ENCODE assay signal across 15 cellular contexts in genomic region chr10:85927952-85928677, GRCh38.
DNase-seq lines count a peak whose midpoint lies in the region; ATAC-seq, FAIRE-seq and TF ChIP-seq lines count a peak whose summit lies in the region.
"Had no signal": no experiment of that assay in that cellular context is flagged by ENCODE, and none has a peak within 500 bp of the region (broad histone marks: within the 10 kb centered on the region; RNA-seq: fewer than 3 reads in every experiment).

No MANE protein-coding gene starts in this region.

- H3K9ac ChIP-seq in SK-N-SH (no peak overlapping the region), smooth muscle cell (ENCODE audit: low read depth) (no peak overlapping the region)
- H3K9ac ChIP-seq: KMS-11 had no signal

- H3K27ac ChIP-seq in SK-N-SH (ENCODE audit: low read depth in 2 of 2, low read length in 1 of 2) = no peak overlapping the region
- H3K27ac ChIP-seq in smooth muscle cell (ENCODE audit: low read depth) = peak overlapping the region; percentile 40
- H3K27ac ChIP-seq: KMS-11, left lung, pancreas, uterus had no signal

- H3K4me1 ChIP-seq in SK-N-SH (ENCODE audit: control insufficient read depth in 1 of 2, insufficient read depth in 2 of 2, low read depth in 1 of 2, low read length in 1 of 2) (peaks cover 0 to 8% of the 10 kb centered on the region in 2 experiments; a peak in 2 of 4 replicates), smooth muscle cell (ENCODE audit: low read depth) (peaks cover 3% of the 10 kb centered on the region)
- H3K4me1 ChIP-seq: left lung, pancreas, uterus had no signal

- H2AFZ ChIP-seq in SK-N-SH (ENCODE audit: low read depth) = no peak overlapping the region
- no peak overlapping the region for H2AFZ ChIP-seq in smooth muscle cell (ENCODE audit: low read depth)

- POLR2A ChIA-PET in SK-N-SH (lab: Yijun Ruan, JAX) = no interaction called here

- no peak for TF ChIP-seq RAD21 in SK-N-SH (IDR thresholded peaks at IDR 0.05; ENCODE audit: low read length)

- H3F3A ChIP-seq in SK-N-SH (replicated peaks; ENCODE audit: insufficient read depth) (no peaks in the 10 kb centered on the region), smooth muscle cell (ENCODE audit: low read depth) (peaks cover 9% of the 10 kb centered on the region)

- H3K9me3 ChIP-seq in SK-N-SH = no peaks in the 10 kb centered on the region
- H3K9me3 ChIP-seq in smooth muscle cell (replicated peaks; ENCODE audit: low read depth) = no peaks in the 10 kb centered on the region
- H3K9me3 ChIP-seq: left lung, pancreas, uterus had no signal

- H3K4me2 ChIP-seq in SK-N-SH = no peak overlapping the region
- peak overlapping the region; percentile 47 for H3K4me2 ChIP-seq in smooth muscle cell
- H3K4me2 ChIP-seq: KMS-11 had no signal

- WGBS in SK-N-SH (ENCODE audit: low lambda C conversion rate) = 32% methylated on average over 6 of the region's 9 CpGs
- WGBS in smooth muscle cell (ENCODE audit: low lambda C conversion rate) = 48% methylated on average over 9 of the region's 9 CpGs

- no peaks in the 10 kb centered on the region for H3K27me3 ChIP-seq in SK-N-SH (ENCODE audit: insufficient read depth)
- H3K27me3 ChIP-seq in smooth muscle cell (ENCODE audit: low read depth) = no peaks in the 10 kb centered on the region
- H3K27me3 ChIP-seq: left lung, pancreas, uterus had no signal

- H3K79me2 ChIP-seq in SK-N-SH (ENCODE audit: insufficient read depth) (no peaks in the 10 kb centered on the region), smooth muscle cell (ENCODE audit: low read depth) (no peaks in the 10 kb centered on the region)

- intact Hi-C loops in left cardiac atrium (cut with DNase I) = no loop called here

- no peaks in the 10 kb centered on the region for H3K36me3 ChIP-seq in SK-N-SH (replicated peaks in 1 of 2; ENCODE audit: control insufficient read depth in 1 of 2, insufficient read depth in 2 of 2, low read length in 1 of 2)
- no peaks in the 10 kb centered on the region for H3K36me3 ChIP-seq in smooth muscle cell (ENCODE audit: low read depth)
- H3K36me3 ChIP-seq: left lung, pancreas, uterus had no signal

- CTCF ChIA-PET in SK-N-SH (lab: Yijun Ruan, JAX) = interaction anchor here (0.6 kb wide), 1 partner anchor 10 kb away, joined by 3 read pairs; no protein-coding TSS in a partner anchor

- H4K20me1 ChIP-seq in SK-N-SH (ENCODE audit: insufficient read depth) = no peaks in the 10 kb centered on the region
- H4K20me1 ChIP-seq in smooth muscle cell (ENCODE audit: low read depth) = no peaks in the 10 kb centered on the region

- TF ChIP-seq CTCF in SK-N-SH (IDR thresholded peaks at IDR 0.05) = no peak
- TF ChIP-seq CTCF in smooth muscle cell (IDR thresholded peaks at IDR 0.05; ENCODE audit: borderline replicate concordance, insufficient read depth, poor library complexity, severe bottlenecking) = no peak

- H3K9me2 ChIP-seq in SK-N-SH = no peaks in the 10 kb centered on the region

- FAIRE-seq in RCC 7860 (lab: Jason Lieb, UNC) = no peak
- FAIRE-seq: pancreas had no signal

- H3K4me3 ChIP-seq in SK-N-SH (ENCODE audit: low read depth in 2 of 2, low read length in 1 of 2) (no peak overlapping the region), smooth muscle cell (no peak overlapping the region)
- H3K4me3 ChIP-seq: left lung, pancreas, uterus had no signal

- TF ChIP-seq EP300 in SK-N-SH (IDR thresholded peaks at IDR 0.05; ENCODE audit: borderline replicate concordance in 1 of 2, low read depth in 1 of 2, low read length in 1 of 2) = no peak

- DNase-seq in SK-N-SH = peak; percentile 69
- peak; percentile 10 for DNase-seq in RCC 7860 (ENCODE audit: low spot score)
- peak; percentile 25 for DNase-seq in left cardiac atrium
- DNase-seq in smooth muscle cell (lab: John Stamatoyannopoulos, UW; ENCODE audit: unreplicated experiment) = no peak
- DNase-seq in stimulated activated CD4-positive, alpha-beta T cell treated with anti-CD3 and anti-CD28 coated beads, Interleukin-1b, Interleukin-23, amount 100 ng/mL, for 48 hours = no peak
- DNase-seq in activated CD4-positive, alpha-beta T cell treated with anti-CD3 and anti-CD28 coated beads for 4 hours = no peak
- no peak for DNase-seq in activated CD8-positive, alpha-beta memory T cell treated with anti-CD3 and anti-CD28 coated beads, Interleukin-2, amount 50 U/mL, for 4 hours
- DNase-seq: ACHN; activated CD8-positive, alpha-beta T cell treated with anti-CD3 and anti-CD28 coated beads, Interleukin-2, amount 10 ng/mL, durations not matched to agents 7 days and 5 days; left lung; NCI-H146; pancreas; uterus had no signal

- ATAC-seq in SK-N-SH treated with all-trans-retinoic acid at 6 μM for 48 hours (no peak; the same call in 2 of the 3 replicates), left cardiac atrium (peak; percentile 34 to 43)
- ATAC-seq: activated CD8-positive, alpha-beta T cell treated with anti-CD3 and anti-CD28 coated beads, Interleukin-2, amount 10 ng/mL, durations not matched to agents 7 days and 5 days; left lung; pancreas had no signal

TF ChIP-seq in SK-N-SH, 30 proteins besides CTCF, POLR2A, EP300 and RAD21:
- TF ChIP-seq GATA2 (CRISPR knock-in tag; IDR thresholded peaks at IDR 0.05) (0 out of 2 replicates have a peak, but pooled peaks have one; percentile 14), TEAD4 (IDR thresholded peaks at IDR 0.05; ENCODE audit: borderline replicate concordance, insufficient read depth) (no peak)

TF ChIP-seq in SK-N-SH treated with all-trans-retinoic acid at 6 μM for 48 hours, 23 proteins besides CTCF, POLR2A, EP300 and RAD21:
- TF ChIP-seq CSDC2 (CRISPR knock-in tag; IDR thresholded peaks at IDR 0.05) = no peak
- no peak for TF ChIP-seq TCF4 (CRISPR knock-in tag; IDR thresholded peaks at IDR 0.05; ENCODE audit: borderline replicate concordance)
- no peak for TF ChIP-seq OSR1 (CRISPR knock-in tag; IDR thresholded peaks at IDR 0.05)
- TF ChIP-seq, protein P1, sequence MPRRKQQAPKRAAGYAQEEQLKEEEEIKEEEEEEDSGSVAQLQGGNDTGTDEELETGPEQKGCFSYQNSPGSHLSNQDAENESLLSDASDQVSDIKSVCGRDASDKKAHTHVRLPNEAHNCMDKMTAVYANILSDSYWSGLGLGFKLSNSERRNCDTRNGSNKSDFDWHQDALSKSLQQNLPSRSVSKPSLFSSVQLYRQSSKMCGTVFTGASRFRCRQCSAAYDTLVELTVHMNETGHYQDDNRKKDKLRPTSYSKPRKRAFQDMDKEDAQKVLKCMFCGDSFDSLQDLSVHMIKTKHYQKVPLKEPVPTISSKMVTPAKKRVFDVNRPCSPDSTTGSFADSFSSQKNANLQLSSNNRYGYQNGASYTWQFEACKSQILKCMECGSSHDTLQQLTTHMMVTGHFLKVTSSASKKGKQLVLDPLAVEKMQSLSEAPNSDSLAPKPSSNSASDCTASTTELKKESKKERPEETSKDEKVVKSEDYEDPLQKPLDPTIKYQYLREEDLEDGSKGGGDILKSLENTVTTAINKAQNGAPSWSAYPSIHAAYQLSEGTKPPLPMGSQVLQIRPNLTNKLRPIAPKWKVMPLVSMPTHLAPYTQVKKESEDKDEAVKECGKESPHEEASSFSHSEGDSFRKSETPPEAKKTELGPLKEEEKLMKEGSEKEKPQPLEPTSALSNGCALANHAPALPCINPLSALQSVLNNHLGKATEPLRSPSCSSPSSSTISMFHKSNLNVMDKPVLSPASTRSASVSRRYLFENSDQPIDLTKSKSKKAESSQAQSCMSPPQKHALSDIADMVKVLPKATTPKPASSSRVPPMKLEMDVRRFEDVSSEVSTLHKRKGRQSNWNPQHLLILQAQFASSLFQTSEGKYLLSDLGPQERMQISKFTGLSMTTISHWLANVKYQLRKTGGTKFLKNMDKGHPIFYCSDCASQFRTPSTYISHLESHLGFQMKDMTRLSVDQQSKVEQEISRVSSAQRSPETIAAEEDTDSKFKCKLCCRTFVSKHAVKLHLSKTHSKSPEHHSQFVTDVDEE (CRISPR knock-in tag; IDR thresholded peaks at IDR 0.05) = no peak
- no peak for TF ChIP-seq ZFP3 (CRISPR knock-in tag; IDR thresholded peaks at IDR 0.05)
- TF ChIP-seq ZNF565 (CRISPR knock-in tag; conservative IDR thresholded peaks at IDR 0.05; ENCODE audit: low read depth) = no peak
- TF ChIP-seq ARNTL (CRISPR knock-in tag; IDR thresholded peaks at IDR 0.05; ENCODE audit: borderline replicate concordance, low read depth) = no peak
- no peak for TF ChIP-seq POU6F1 (CRISPR knock-in tag; IDR thresholded peaks at IDR 0.05; ENCODE audit: borderline replicate concordance, low read depth)
- TF ChIP-seq, protein P2, sequence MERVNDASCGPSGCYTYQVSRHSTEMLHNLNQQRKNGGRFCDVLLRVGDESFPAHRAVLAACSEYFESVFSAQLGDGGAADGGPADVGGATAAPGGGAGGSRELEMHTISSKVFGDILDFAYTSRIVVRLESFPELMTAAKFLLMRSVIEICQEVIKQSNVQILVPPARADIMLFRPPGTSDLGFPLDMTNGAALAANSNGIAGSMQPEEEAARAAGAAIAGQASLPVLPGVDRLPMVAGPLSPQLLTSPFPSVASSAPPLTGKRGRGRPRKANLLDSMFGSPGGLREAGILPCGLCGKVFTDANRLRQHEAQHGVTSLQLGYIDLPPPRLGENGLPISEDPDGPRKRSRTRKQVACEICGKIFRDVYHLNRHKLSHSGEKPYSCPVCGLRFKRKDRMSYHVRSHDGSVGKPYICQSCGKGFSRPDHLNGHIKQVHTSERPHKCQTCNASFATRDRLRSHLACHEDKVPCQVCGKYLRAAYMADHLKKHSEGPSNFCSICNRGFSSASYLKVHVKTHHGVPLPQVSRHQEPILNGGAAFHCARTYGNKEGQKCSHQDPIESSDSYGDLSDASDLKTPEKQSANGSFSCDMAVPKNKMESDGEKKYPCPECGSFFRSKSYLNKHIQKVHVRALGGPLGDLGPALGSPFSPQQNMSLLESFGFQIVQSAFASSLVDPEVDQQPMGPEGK (CRISPR knock-in tag; IDR thresholded peaks at IDR 0.05; ENCODE audit: borderline replicate concordance) = no peak
- no peak for TF ChIP-seq ZC3H10 (CRISPR knock-in tag; IDR thresholded peaks at IDR 0.05)

Comparison
In these comparisons a context has a peak if more than half of its experiments do, and no peak if none do; other contexts are left out.
1. DNase-seq: peak in SK-N-SH (single experiment), RCC 7860 (single experiment) and left cardiac atrium (single experiment); none in smooth muscle cell (single experiment), stimulated activated CD4-positive, alpha-beta T cell treated with anti-CD3 and anti-CD28 coated beads, Interleukin-1b, Interleukin-23, amount 100 ng/mL, for 48 hours (single experiment), activated CD4-positive, alpha-beta T cell treated with anti-CD3 and anti-CD28 coated beads for 4 hours (0 of 2) and activated CD8-positive, alpha-beta memory T cell treated with anti-CD3 and anti-CD28 coated beads, Interleukin-2, amount 50 U/mL, for 4 hours (single experiment).